In genomic region chr4:84582988-84583870, GRCh38 we compare ENCODE assay signal across 1 cellular context.
TF ChIP-seq lines count a peak whose summit lies in the region.

CDS1 (plus strand) TSS chr4:84583127; CDS start chr4:84583402, 275 bp downstream.

TF ChIP-seq in HEK293, 187 proteins besides CTCF, POLR2A, EP300 and RAD21 (continued from another document and continues in another):
- peak; percentile 74; the same call in 1 of the 2 replicates for TF ChIP-seq ZNF692 (tag by site-specific recombination; IDR thresholded peaks at IDR 0.05)
- TF ChIP-seq ZBTB20 (tag by site-specific recombination; IDR thresholded peaks at IDR 0.05) = peak; percentile 81
- 0 out of 2 replicates have a peak, but pooled peaks have one; percentile 12 for TF ChIP-seq GLIS1 (tag by site-specific recombination; IDR thresholded peaks at IDR 0.05)
- no peak for TF ChIP-seq ELK4 (IDR thresholded peaks at IDR 0.05; ENCODE audit: borderline replicate concordance, low read depth, low read length)
- no peak for TF ChIP-seq HIC1 (tag by site-specific recombination; IDR thresholded peaks at IDR 0.05)
- TF ChIP-seq ZNF626 (tag by site-specific recombination; IDR thresholded peaks at IDR 0.05) = no peak
- no peak for TF ChIP-seq ZNF16 (tag by site-specific recombination; IDR thresholded peaks at IDR 0.05; ENCODE audit: low read depth)
- TF ChIP-seq PRDM10 (tag by site-specific recombination; IDR thresholded peaks at IDR 0.05) = peak; percentile 79
- peak; percentile 55; the same call in 1 of the 2 replicates for TF ChIP-seq ZBTB11 (tag by site-specific recombination; conservative IDR thresholded peaks at IDR 0.05; ENCODE audit: low read depth)
- TF ChIP-seq ZNF549 (tag by site-specific recombination; IDR thresholded peaks at IDR 0.05) = no peak
- 0 out of 2 replicates have a peak, but pooled peaks have one; percentile 14 for TF ChIP-seq ZNF600 (tag by site-specific recombination; IDR thresholded peaks at IDR 0.05)
- peak; percentile 40; the same call in 1 of the 2 replicates for TF ChIP-seq KLF8 (tag by site-specific recombination; IDR thresholded peaks at IDR 0.05)
- peak; percentile 67 for TF ChIP-seq ZFP69B (tag by site-specific recombination; IDR thresholded peaks at IDR 0.05)
- no peak for TF ChIP-seq ZNF654 (tag by site-specific recombination; IDR thresholded peaks at IDR 0.05; ENCODE audit: low read depth)
- 0 out of 2 replicates have a peak, but pooled peaks have one; percentile 11 for TF ChIP-seq ZBTB17 (tag by site-specific recombination; IDR thresholded peaks at IDR 0.05)
- TF ChIP-seq PRDM6 (tag by site-specific recombination; IDR thresholded peaks at IDR 0.05) = no peak
- peak; percentile 21 for TF ChIP-seq SP2 (tag by site-specific recombination; IDR thresholded peaks at IDR 0.05)
- 0 out of 2 replicates have a peak, but pooled peaks have one; percentile 15 for TF ChIP-seq PBX3 (CRISPR knock-in tag; IDR thresholded peaks at IDR 0.05)
- no peak for TF ChIP-seq YY1 (tag by site-specific recombination; IDR thresholded peaks at IDR 0.05)
- no peak for TF ChIP-seq ZNF518A (tag by site-specific recombination; conservative IDR thresholded peaks at IDR 0.05; ENCODE audit: low read depth)
- TF ChIP-seq YY2 (tag by site-specific recombination; IDR thresholded peaks at IDR 0.05) = no peak
- 0 out of 2 replicates have a peak, but pooled peaks have one; percentile 43 for TF ChIP-seq IKZF3 (tag by site-specific recombination; IDR thresholded peaks at IDR 0.05)
- peak; percentile 30; the same call in 1 of the 2 replicates for TF ChIP-seq ZNF501 (tag by site-specific recombination; IDR thresholded peaks at IDR 0.05)
- TF ChIP-seq KLF16 (tag by site-specific recombination; IDR thresholded peaks at IDR 0.05) = 0 out of 2 replicates have a peak, but pooled peaks have one; percentile 2
- no peak for TF ChIP-seq ZBTB8A (tag by site-specific recombination; IDR thresholded peaks at IDR 0.05)
- TF ChIP-seq ZNF596 (tag by site-specific recombination; IDR thresholded peaks at IDR 0.05) = 0 out of 2 replicates have a peak, but pooled peaks have one; percentile 40
- TF ChIP-seq ZNF777 (tag by site-specific recombination; IDR thresholded peaks at IDR 0.05; ENCODE audit: borderline replicate concordance) = no peak
- TF ChIP-seq ZNF362 (tag by site-specific recombination; IDR thresholded peaks at IDR 0.05) = no peak
